Comparison of ENCODE assay signal across 9 cellular contexts in the genomic region with DNA sequence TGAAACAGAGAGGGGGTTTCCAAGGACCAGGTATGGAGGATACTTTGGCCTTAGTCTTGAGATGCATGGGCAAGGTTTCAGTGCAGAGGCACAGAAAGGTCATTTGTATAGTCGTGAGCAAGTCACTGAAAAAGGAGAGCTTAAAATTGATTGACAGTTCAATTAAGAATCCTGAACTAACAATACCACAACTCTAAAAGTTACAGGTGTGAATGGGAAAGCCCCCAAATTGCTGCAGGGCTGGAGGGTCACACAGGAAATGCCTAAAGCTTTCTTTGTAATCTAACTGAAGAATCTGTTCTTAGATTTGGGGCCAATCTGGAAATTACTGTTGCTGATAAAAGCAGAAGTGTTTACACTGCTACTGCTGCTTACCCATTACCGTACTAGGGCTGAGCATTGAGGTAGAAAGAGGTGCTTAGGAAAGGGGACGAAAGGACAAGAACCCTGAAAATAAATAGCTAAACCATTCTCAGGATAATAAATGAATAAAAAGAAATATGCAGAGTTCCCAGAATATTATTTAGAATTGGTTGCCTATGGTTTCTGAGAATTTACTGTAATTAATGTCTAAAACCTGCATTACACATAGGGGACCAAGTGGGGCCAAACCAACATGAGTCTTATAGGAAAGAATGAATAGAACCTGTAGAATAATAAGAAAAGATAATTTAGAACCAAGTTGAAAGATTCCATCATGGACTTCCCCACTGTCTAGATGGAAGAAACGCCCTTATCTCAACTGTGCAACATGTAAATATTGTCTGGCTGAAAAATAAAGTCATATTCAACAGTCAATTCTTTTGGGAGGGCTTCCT.
DNase-seq lines count a peak whose midpoint lies in the region; ATAC-seq and TF ChIP-seq lines count a peak whose summit lies in the region.
"Had no signal": no experiment of that assay in that cellular context is flagged by ENCODE, and none has a peak within 500 bp of the region (broad histone marks: within the 10 kb centered on the region; RNA-seq: fewer than 3 reads in every experiment).

No MANE protein-coding gene starts in this region.

- H3K4me3 ChIP-seq in coronary artery (no peak overlapping the region), aorta (ENCODE audit: low read length in 2 of 2) (no peak overlapping the region)
- H3K4me3 ChIP-seq: left ventricle myocardium inferior had no signal

- no peaks in the 10 kb centered on the region for H3K36me3 ChIP-seq in aorta (ENCODE audit: control insufficient read depth in 1 of 2, insufficient read depth in 2 of 2, low read length in 1 of 2)
- H3K36me3 ChIP-seq: brain microvascular endothelial cell, left ventricle myocardium inferior had no signal

- no peaks in the 10 kb centered on the region for H3K9me3 ChIP-seq in aorta (ENCODE audit: control insufficient read depth, low read length)
- H3K9me3 ChIP-seq: left ventricle myocardium inferior had no signal

- ATAC-seq in GM19025 (IDR thresholded peaks at IDR 0.05; ENCODE audit: low read depth, unreplicated experiment) (peak; percentile 89), GM21737 (IDR thresholded peaks at IDR 0.05; ENCODE audit: unreplicated experiment) (peak; percentile 86), HG03342 (IDR thresholded peaks at IDR 0.05; ENCODE audit: unreplicated experiment) (peak; percentile 91), aorta (ENCODE audit: low FRiP score) (no peak)
- ATAC-seq in stimulated activated naive CD8-positive, alpha-beta T cell treated with anti-CD3 and anti-CD28 coated beads, Interleukin-15, Interleukin-2, amounts not matched to agents 100 U/mL and 50 U/mL, for 24 hours, result peak; percentile 71

- no peak for DNase-seq in stimulated activated naive CD8-positive, alpha-beta T cell treated with anti-CD3 and anti-CD28 coated beads, Interleukin-15, Interleukin-2, amounts not matched to agents 100 U/mL and 50 U/mL, for 24 hours
- DNase-seq in coronary artery (ENCODE audit: low spot score), result no peak
- DNase-seq in aorta, result no peak
- no peak for DNase-seq in NCI-H128 (lab: John Stamatoyannopoulos, UW; ENCODE audit: unreplicated experiment)
- DNase-seq: brain microvascular endothelial cell, left ventricle myocardium inferior had no signal

- no peak for TF ChIP-seq CTCF in coronary artery (IDR thresholded peaks at IDR 0.05)

- intact Hi-C loops in aorta (cut with DNase I), result no loop called here

- no peaks in the 10 kb centered on the region for H3K27me3 ChIP-seq in aorta (ENCODE audit: control insufficient read depth in 1 of 2, insufficient read depth in 2 of 2, low read length in 1 of 2)
- H3K27me3 ChIP-seq: brain microvascular endothelial cell had no signal

- H3K27ac ChIP-seq in coronary artery (no peak overlapping the region), aorta (ENCODE audit: low read depth in 1 of 2, low read length in 2 of 2) (no peak overlapping the region)
- H3K27ac ChIP-seq: brain microvascular endothelial cell, left ventricle myocardium inferior had no signal

- WGBS in aorta, 2 donors, result 72 to 82% methylated on average over 4 of the region's 4 CpGs

- no peaks in the 10 kb centered on the region for H3K4me1 ChIP-seq in aorta (ENCODE audit: control insufficient read depth in 1 of 2, insufficient read depth in 2 of 2, low read length in 2 of 2)
- H3K4me1 ChIP-seq: left ventricle myocardium inferior had no signal
